In the genomic region with DNA sequence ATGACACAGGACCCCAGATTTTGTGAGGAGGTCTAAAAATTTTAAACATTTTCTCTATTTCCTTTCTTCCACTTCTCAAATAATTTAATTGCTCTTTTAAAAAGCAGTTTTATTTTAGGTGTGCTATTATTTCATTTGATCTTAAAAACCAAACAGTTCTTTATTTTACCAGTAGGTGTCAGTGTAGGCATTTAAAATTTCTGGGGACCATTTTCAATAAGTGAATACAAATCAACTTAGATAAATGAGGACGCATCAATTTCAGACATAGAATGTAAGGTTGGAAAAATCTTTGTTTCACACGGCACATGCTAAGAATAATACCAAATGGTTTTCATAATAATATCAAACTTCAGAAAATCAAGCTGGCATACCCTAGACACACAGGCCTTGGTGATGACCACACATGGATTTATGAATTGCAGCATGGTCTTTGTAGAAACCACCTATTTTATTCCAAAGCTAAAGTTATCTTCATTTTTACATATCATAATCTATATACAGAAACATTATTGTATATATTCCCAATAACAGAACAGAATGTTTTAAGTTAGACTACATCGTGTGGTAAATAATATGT, we compare ENCODE assay signal across 8 cellular contexts.
DNase-seq lines count a peak whose midpoint lies in the region; ATAC-seq, FAIRE-seq and TF ChIP-seq lines count a peak whose summit lies in the region.
"Had no signal": no experiment of that assay in that cellular context is flagged by ENCODE, and none has a peak within 500 bp of the region (broad histone marks: within the 10 kb centered on the region; RNA-seq: fewer than 3 reads in every experiment).

No MANE protein-coding gene starts in this region.

- no peak overlapping the region for H3K4me3 Mint-ChIP-seq in astrocyte (ENCODE audit: unreplicated experiment)
- H3K4me3 Mint-ChIP-seq: T-helper 1 cell treated with Interleukin-12 subunit alpha and Interleukin-12 subunit beta and Interleukin-4 antibody, amounts not matched to agents 30 μg/mL and 1 μg/mL, for 36 hours had no signal

- H2AFZ ChIP-seq in astrocyte (ENCODE audit: low read depth, low read length), result no peak overlapping the region

- H3K9me3 ChIP-seq in astrocyte (ENCODE audit: insufficient read depth, low read depth, low read length), result no peaks in the 10 kb centered on the region

- FAIRE-seq in astrocyte (lab: Jason Lieb, UNC), result peak; percentile 43

- peak; percentile 7 for DNase-seq in GM10266 (ENCODE audit: extremely low spot score)
- peak; percentile 29 for DNase-seq in NCI-H128 (lab: John Stamatoyannopoulos, UW; ENCODE audit: unreplicated experiment)
- DNase-seq in astrocyte (ENCODE audit: low read depth), result peak; percentile 12
- DNase-seq in left lobe of liver (ENCODE audit: low spot score), result no peak
- no peak for DNase-seq in H4 (ENCODE audit: low spot score)

- H3K27ac Mint-ChIP-seq in astrocyte (ENCODE audit: unreplicated experiment), result no peak overlapping the region
- H3K27ac Mint-ChIP-seq: T-helper 1 cell treated with Interleukin-12 subunit alpha and Interleukin-12 subunit beta and Interleukin-4 antibody, amounts not matched to agents 30 μg/mL and 1 μg/mL, for 36 hours had no signal

- no peaks in the 10 kb centered on the region for H3K9me3 Mint-ChIP-seq in astrocyte (ENCODE audit: unreplicated experiment)
- H3K9me3 Mint-ChIP-seq: T-helper 1 cell treated with Interleukin-12 subunit alpha and Interleukin-12 subunit beta and Interleukin-4 antibody, amounts not matched to agents 30 μg/mL and 1 μg/mL, for 36 hours had no signal

- H3K27me3 Mint-ChIP-seq in astrocyte (ENCODE audit: low read depth, unreplicated experiment), result peaks cover 10% of the 10 kb centered on the region

- no peak overlapping the region for H3K4me3 ChIP-seq in astrocyte (ENCODE audit: insufficient read depth, low read depth, low read length)

- H4K20me1 ChIP-seq in astrocyte (ENCODE audit: insufficient read depth, low read length), result no peaks in the 10 kb centered on the region

- H3K79me2 ChIP-seq in astrocyte (ENCODE audit: insufficient read depth, low read length), result no peaks in the 10 kb centered on the region

- H3K27me3 ChIP-seq in astrocyte (ENCODE audit: insufficient read depth, low read length), result no peaks in the 10 kb centered on the region

- no peaks in the 10 kb centered on the region for H3K36me3 ChIP-seq in astrocyte (ENCODE audit: insufficient read depth, low read length)

- H3K4me2 ChIP-seq in astrocyte (ENCODE audit: low read length), result no peak overlapping the region

- no peaks in the 10 kb centered on the region for H3K36me3 Mint-ChIP-seq in astrocyte (ENCODE audit: low read depth, unreplicated experiment)

- H3K27ac ChIP-seq in astrocyte (ENCODE audit: low read depth, low read length), result no peak overlapping the region

- H3K4me1 ChIP-seq in astrocyte (ENCODE audit: insufficient read depth, low read length), result no peaks in the 10 kb centered on the region

- H3K4me1 Mint-ChIP-seq in astrocyte (ENCODE audit: low read depth, unreplicated experiment), result no peaks in the 10 kb centered on the region

- peak; percentile 20 for TF ChIP-seq CTCF in GM10266 (IDR thresholded peaks at IDR 0.05; ENCODE audit: control insufficient read depth, insufficient read depth, low read depth, missing control alignments)
- peak; percentile 32 for TF ChIP-seq CTCF in astrocyte (IDR thresholded peaks at IDR 0.05; ENCODE audit: insufficient read depth, low read depth, low read length)

- H3K9ac ChIP-seq in astrocyte (ENCODE audit: low read length), result no peak overlapping the region

- ATAC-seq in left lobe of liver (peak; percentile 66), HG03175 (IDR thresholded peaks at IDR 0.05; ENCODE audit: unreplicated experiment) (no peak), HG02759 (IDR thresholded peaks at IDR 0.05; ENCODE audit: unreplicated experiment) (no peak)

Comparison
In these comparisons a context has a peak if more than half of its experiments do, and no peak if none do; other contexts are left out.
1. DNase-seq: peak in GM10266 (single experiment), NCI-H128 (single experiment) and astrocyte (single experiment); none in left lobe of liver (single experiment) and H4 (single experiment).